In genomic region chrX:70243601-70244000, GRCh38 we compare ENCODE assay signal across 17 cellular contexts. TPM values are rescaled to one million over a fixed set of nuclear protein-coding genes. Genes with fewer than 3 reads are reported as not detected.
A peak's percentile ranks its signal among the peaks of the same experiment; 100 is the strongest.
DNase-seq lines count a peak whose midpoint lies in the region; ATAC-seq and TF ChIP-seq lines count a peak whose summit lies in the region.
"Not testable (repeated sequence)": the region's sequence is repeated elsewhere in the genome, so short reads cannot be mapped to it uniquely, and the experiment has no call there.
"Had no signal": no experiment of that assay in that cellular context is flagged by ENCODE, and none has a peak within 500 bp of the region (broad histone marks: within the 10 kb centered on the region; RNA-seq: fewer than 3 reads in every experiment).

No MANE protein-coding gene starts in this region.

- not testable (repeated sequence) for TF ChIP-seq CTCF in Calu3 (IDR thresholded peaks at IDR 0.05; ENCODE audit: unreplicated experiment); HCT116 (IDR thresholded peaks at IDR 0.05 in 2 of 3, conservative IDR thresholded peaks at IDR 0.05 in 1 of 3; ENCODE audit: borderline replicate concordance in 1 of 3, insufficient read depth in 1 of 3, low read depth in 2 of 3, low read length in 2 of 3); MCF 10A (IDR thresholded peaks at IDR 0.05; ENCODE audit: unreplicated experiment); epithelial cell of esophagus (IDR thresholded peaks at IDR 0.05; ENCODE audit: insufficient read depth, low read depth, low read length, missing control alignments); fibroblast of mammary gland (conservative IDR thresholded peaks at IDR 0.05; ENCODE audit: control insufficient read depth, insufficient read depth, low read depth, low read length)

- CTCF ChIA-PET in Calu3 (lab: Charles Lee); HCT116 (lab: Charles Lee); MCF 10A (lab: Yijun Ruan, JAX): not testable (repeated sequence)

- not testable (repeated sequence) for H3K9ac ChIP-seq in HCT116 (ENCODE audit: low read length)

- not testable (repeated sequence) for H3K4me3 ChIP-seq in HCT116 (replicated peaks in 1 of 2; ENCODE audit: low read depth in 1 of 2, low read length in 2 of 2); MG63; epithelial cell of esophagus (ENCODE audit: low read length); fibroblast of mammary gland (ENCODE audit: control insufficient read depth, low read depth, low read length)

- not testable (repeated sequence) for H3K4me1 Mint-ChIP-seq in Calu3 (ENCODE audit: low read depth, unreplicated experiment); MCF 10A (ENCODE audit: insufficient read depth, unreplicated experiment)

- H3K36me3 ChIP-seq in HCT116 (ENCODE audit: control insufficient read depth in 1 of 2, insufficient read depth in 2 of 2, low read length in 2 of 2); MG63: not testable (repeated sequence)

- peak; percentile 58 for ATAC-seq in HCT116

- H3K27ac ChIP-seq in HCT116 (ENCODE audit: low read depth, low read length), result not testable (repeated sequence)

- not testable (repeated sequence) for H3K4me3 Mint-ChIP-seq in Calu3 (ENCODE audit: low read depth, unreplicated experiment); MCF 10A (ENCODE audit: unreplicated experiment)

- not testable (repeated sequence) for TF ChIP-seq POLR2A in HCT116 (IDR thresholded peaks at IDR 0.05; ENCODE audit: borderline replicate concordance, extremely low read depth, insufficient read depth, insufficient read length)

- H3K4me1 ChIP-seq in HCT116 (ENCODE audit: control insufficient read depth in 1 of 2, insufficient read depth in 2 of 2, low read length in 2 of 2), result peaks cover 0 to 12% of the 10 kb centered on the region in 2 experiments; a peak in 1 of 4 replicates

- intact Hi-C loops in Calu3 (cut with micrococcal nuclease; ENCODE audit: unreplicated experiment); HCT116 (cut with micrococcal nuclease); MCF 10A (cut with micrococcal nuclease): not testable (repeated sequence)

- peak; percentile 3 for DNase-seq in Calu3
- peak; percentile 19 for DNase-seq in EL
- peak; percentile 34 for DNase-seq in HCT116 (ENCODE audit: low read depth, low spot score)
- peak; percentile 45 for DNase-seq in MG63
- DNase-seq in RPMI7951 (ENCODE audit: low read depth), result peak; percentile 65
- peak; percentile 24 for DNase-seq in MCF 10A (ENCODE audit: unreplicated experiment)
- DNase-seq in epithelial cell of esophagus (ENCODE audit: low read depth), result peak; percentile 35
- DNase-seq in fibroblast of mammary gland (ENCODE audit: low read depth), result peak; percentile 70

- POLR2A ChIA-PET in HCT116 (lab: Charles Lee); MCF 10A (lab: Yijun Ruan, JAX): not testable (repeated sequence)

- not testable (repeated sequence) for H3K36me3 Mint-ChIP-seq in Calu3 (ENCODE audit: insufficient read depth, unreplicated experiment); MCF 10A (ENCODE audit: insufficient read depth, unreplicated experiment)

- H2AFZ ChIP-seq in HCT116 (ENCODE audit: low read depth, low read length, poor library complexity, severe bottlenecking), result not testable (repeated sequence)

- not testable (repeated sequence) for TF ChIP-seq RAD21 in HCT116 (IDR thresholded peaks at IDR 0.05; ENCODE audit: low read depth)

- not testable (repeated sequence) for H3K27me3 ChIP-seq in HCT116 (ENCODE audit: insufficient read depth, low read length); MG63

- not testable (repeated sequence) for H3K9me3 Mint-ChIP-seq in Calu3 (ENCODE audit: low read depth, unreplicated experiment); MCF 10A (ENCODE audit: unreplicated experiment)

- RAD21 ChIA-PET in HCT116 (lab: Charles Lee; ENCODE audit: low non-redundant PET in 1 of 2, low total read pairs in 2 of 2, uncharacterized antibody in 2 of 2, unreplicated experiment in 2 of 2), result not testable (repeated sequence)

- H4K20me1 ChIP-seq in HCT116 (ENCODE audit: insufficient read depth), result not testable (repeated sequence)

- BruUV-seq in Calu3 (replicated peaks; lab: Mats Ljungman, UMichigan); HCT116 (replicated peaks; lab: Mats Ljungman, UMichigan); MCF 10A (replicated peaks; lab: Mats Ljungman, UMichigan): not testable (repeated sequence)

- not testable (repeated sequence) for H3K9me3 ChIP-seq in HCT116 (ENCODE audit: control insufficient read depth in 1 of 2, insufficient read depth in 1 of 2, low read depth in 1 of 2, low read length in 2 of 2); MG63

- peak overlapping the region; percentile 19 for H3K4me2 ChIP-seq in HCT116 (ENCODE audit: low read length)

- H3K9me2 ChIP-seq in HCT116 (ENCODE audit: insufficient read depth), result not testable (repeated sequence)

- H3K79me2 ChIP-seq in HCT116 (ENCODE audit: insufficient read depth, low read length), result not testable (repeated sequence)

- not testable (repeated sequence) for H3K27ac Mint-ChIP-seq in Calu3 (ENCODE audit: unreplicated experiment); MCF 10A (ENCODE audit: low read depth, unreplicated experiment)

- not testable (repeated sequence) for H3K27me3 Mint-ChIP-seq in Calu3 (ENCODE audit: unreplicated experiment)
- peaks cover 12% of the 10 kb centered on the region for H3K27me3 Mint-ChIP-seq in MCF 10A (ENCODE audit: insufficient read depth, unreplicated experiment)

TF ChIP-seq in HCT116, 20 proteins besides CTCF, POLR2A, EP300 and RAD21:
- TF ChIP-seq SP1 (IDR thresholded peaks at IDR 0.05; ENCODE audit: low read depth) (0 out of 2 replicates have a peak, but pooled peaks have one; percentile 21), JUND (IDR thresholded peaks at IDR 0.05) (peak; percentile 29; the same call in 1 of the 2 replicates), CBX3 (IDR thresholded peaks at IDR 0.05; ENCODE audit: low read depth) (0 out of 2 replicates have a peak, but pooled peaks have one; percentile 47), FOSL1 (IDR thresholded peaks at IDR 0.05; ENCODE audit: low read depth) (peak; percentile 49)
TF ChIP-seq in HCT116: peak in this region for 4; not testable (repeated sequence) for 16.

RNA-seq across cellular contexts. Expression of gene AWAT1, which starts 9.1 kb away (rescaled TPM):
- not detected in 2 replicates for total RNA-seq in Calu3 (2022)
- not detected for total RNA-seq in HCT116 (2021; ENCODE audit: unreplicated experiment)
- not detected in 2 replicates for polyA plus RNA-seq in HCT116 (2012)
- total RNA-seq in MG63 (2014; rRNA removed; shearing (Covaris generic); ENCODE audit: low replicate concordance), result not detected in 2 replicates
- not detected in 2 replicates for total RNA-seq in RPMI7951 (2014; rRNA removed; shearing (Covaris generic))
- total RNA-seq in MCF 10A (2022), result not detected in 2 replicates
- total RNA-seq: A172; A673; CD4-positive, alpha-beta memory T cell; GM12878; GM23338; H4; H9; HFFc6 had no signal
- polyA plus RNA-seq: BJ; CD4-positive, alpha-beta memory T cell; GM12878; GM23338 had no signal

RNA-seq across cellular contexts. Expression of gene P2RY4, which starts 16.4 kb away (rescaled TPM):
- total RNA-seq in Calu3 (2022) (0.32 TPM in 1 of 2 replicates, not detected in the other), HCT116 (2021; ENCODE audit: unreplicated experiment) (not detected), MCF 10A (2022) (0.20 TPM in 1 of 2 replicates, not detected in the other)
- 0.04 and 0.21 TPM in 2 replicates for polyA plus RNA-seq in HCT116 (2012)
- not detected in 2 replicates for total RNA-seq in MG63 (2014; rRNA removed; shearing (Covaris generic); ENCODE audit: low replicate concordance)
- 0.24 TPM in 1 of 2 replicates, not detected in the other for total RNA-seq in RPMI7951 (2014; rRNA removed; shearing (Covaris generic))
- total RNA-seq: A172, A673, H4, H9, HFFc6 had no signal
- polyA plus RNA-seq: CD4-positive, alpha-beta memory T cell; GM23338 had no signal

RNA-seq across cellular contexts. Expression of gene ARR3, which starts 24.5 kb away (rescaled TPM):
- not detected in 2 replicates for total RNA-seq in Calu3 (2022)
- not detected for total RNA-seq in HCT116 (2021; ENCODE audit: unreplicated experiment)
- 0.10 TPM in 1 of 2 replicates, not detected in the other for polyA plus RNA-seq in HCT116 (2012)
- total RNA-seq in MG63 (2014; rRNA removed; shearing (Covaris generic); ENCODE audit: low replicate concordance), result not detected in 2 replicates
- total RNA-seq in RPMI7951 (2014; rRNA removed; shearing (Covaris generic)), result not detected in 2 replicates
- not detected in 2 replicates for total RNA-seq in MCF 10A (2022)
- total RNA-seq: A172; A673; CD4-positive, alpha-beta memory T cell; GM12878; GM23338; H4; H9; HFFc6 had no signal
- polyA plus RNA-seq: BJ; CD4-positive, alpha-beta memory T cell; GM12878; GM23338 had no signal

RNA-seq across cellular contexts. Expression of gene RAB41, which starts 38.4 kb away (rescaled TPM):
- total RNA-seq in Calu3 (2022) (not detected in 2 replicates), HCT116 (2021; ENCODE audit: unreplicated experiment) (not detected), MCF 10A (2022) (not detected in 2 replicates)
- polyA plus RNA-seq in HCT116 (2012), result 0.11 and 0.18 TPM in 2 replicates
- total RNA-seq in MG63 (2014; rRNA removed; shearing (Covaris generic); ENCODE audit: low replicate concordance), result not detected in 2 replicates
- total RNA-seq in RPMI7951 (2014; rRNA removed; shearing (Covaris generic)), result not detected in 2 replicates
- total RNA-seq: A172; A673; CD4-positive, alpha-beta memory T cell; GM12878; GM23338; H4; H9; HFFc6 had no signal
- polyA plus RNA-seq: BJ; CD4-positive, alpha-beta memory T cell; GM23338 had no signal

RNA-seq across cellular contexts. Expression of gene PDZD11, which starts 46.1 kb away (rescaled TPM):
- total RNA-seq in Calu3 (2022) (63.4 and 73.0 TPM in 2 replicates), HCT116 (2021; ENCODE audit: unreplicated experiment) (29.6 TPM), MCF 10A (2022) (51.9 and 57.2 TPM in 2 replicates)
- polyA plus RNA-seq in HCT116 (2012), result 33.1 and 43.5 TPM in 2 replicates
- total RNA-seq in MG63 (2014; rRNA removed; shearing (Covaris generic); ENCODE audit: low replicate concordance), result 80.6 and 82.4 TPM in 2 replicates
- total RNA-seq in RPMI7951 (2014; rRNA removed; shearing (Covaris generic)), result 162 and 186 TPM in 2 replicates

Comparison
In these comparisons a context has a peak if more than half of its experiments do, and no peak if none do; other contexts are left out.
1. DNase-seq: peak in every context shown above with its lines; median percentile 70 in fibroblast of mammary gland; 65 in RPMI7951; 45 in MG63; 35 in epithelial cell of esophagus; 34 in HCT116; 24 in MCF 10A; 19 in EL; 3 in Calu3.